11 cellular contexts compared by ENCODE assay signal in genomic region chr19:46349311-46349993, GRCh38. TPM values are rescaled to one million over a fixed set of nuclear protein-coding genes. Genes with fewer than 3 reads are reported as not detected.
DNase-seq lines count a peak whose midpoint lies in the region; ATAC-seq, FAIRE-seq and TF ChIP-seq lines count a peak whose summit lies in the region.
"Had no signal": no experiment of that assay in that cellular context is flagged by ENCODE, and none has a peak within 500 bp of the region (broad histone marks: within the 10 kb centered on the region; RNA-seq: fewer than 3 reads in every experiment).

No MANE protein-coding gene starts in this region.

- WGBS in gastroesophageal sphincter (ENCODE audit: low coverage in 1 of 2), 2 donors = 67 to 73% methylated on average over 9 to 11 of the region's 11 CpGs
- 78% methylated on average over 11 of the region's 11 CpGs for WGBS in suprapubic skin

- H3K36me3 ChIP-seq in gastroesophageal sphincter (peaks cover 0 to 22% of the 10 kb centered on the region in 2 donors), suprapubic skin (peaks cover 15% of the 10 kb centered on the region)

- no peak for DNase-seq in activated T-cell treated with anti-CD3 and anti-CD28 coated beads, Interleukin-2, amount 50 U/mL, for 4 hours
- no peak for DNase-seq in activated T-cell treated with anti-CD3 and anti-CD28 coated beads, Interleukin-2, amount 50 U/mL, for 48 hours
- no peak for DNase-seq in RWPE1 (ENCODE audit: low spot score)
- no peak for DNase-seq in suprapubic skin (ENCODE audit: low spot score in 2 of 2)
- no peak for DNase-seq in nucleus accumbens (lab: John Stamatoyannopoulos, UW)
- DNase-seq in urothelium cell line (ENCODE audit: low spot score) = no peak
- DNase-seq in SHP77 treated with DMSO at 0.1 percent for 48 hours (lab: John Stamatoyannopoulos, UW) = no peak
- DNase-seq: AML-193, NCI-H446 treated with DMSO at 0.1 percent for 48 hours had no signal

- H3K4me1 Mint-ChIP-seq in activated T-cell treated with anti-CD3 and anti-CD28 coated beads, Interleukin-2, amount 50 U/mL, for 4 hours (ENCODE audit: low read depth) = peaks cover 56% of the 10 kb centered on the region

- H3K4me1 ChIP-seq in gastroesophageal sphincter (peaks cover 8 to 64% (median 43%) of the 10 kb centered on the region in 3 donors), suprapubic skin (peaks cover 54% of the 10 kb centered on the region)

- H3K27me3 Mint-ChIP-seq in activated T-cell treated with anti-CD3 and anti-CD28 coated beads, Interleukin-2, amount 50 U/mL, for 4 hours (ENCODE audit: low read depth) = no peaks in the 10 kb centered on the region

- no peaks in the 10 kb centered on the region for H3K9me3 Mint-ChIP-seq in activated T-cell treated with anti-CD3 and anti-CD28 coated beads, Interleukin-2, amount 50 U/mL, for 4 hours

- peaks cover 14% of the 10 kb centered on the region for H3K36me3 Mint-ChIP-seq in activated T-cell treated with anti-CD3 and anti-CD28 coated beads, Interleukin-2, amount 50 U/mL, for 4 hours (ENCODE audit: insufficient read depth)

- TF ChIP-seq EP300 in gastroesophageal sphincter (IDR thresholded peaks at IDR 0.05) = no peak
- TF ChIP-seq EP300 in suprapubic skin (IDR thresholded peaks at IDR 0.05) = no peak

- CTCF ChIA-PET in RWPE1 (lab: Yijun Ruan, JAX) = interaction anchor here (0.6 to 0.8 kb wide), 3 partner anchors 10 to 18 kb away, joined by 4 to 5 read pairs (median 4); no protein-coding TSS in a partner anchor

- POLR2A ChIA-PET in RWPE1 (lab: Yijun Ruan, JAX; ENCODE audit: low non-redundant PET) = no interaction called here

- TF ChIP-seq CTCF in RWPE1 (conservative IDR thresholded peaks at IDR 0.05; ENCODE audit: low read depth) (no peak), gastroesophageal sphincter (IDR thresholded peaks at IDR 0.05) (no peak), suprapubic skin (IDR thresholded peaks at IDR 0.05) (no peak)

- FAIRE-seq in urothelium cell line (lab: Jason Lieb, UNC) = no peak

- no peaks in the 10 kb centered on the region for H3K27me3 ChIP-seq in gastroesophageal sphincter
- H3K27me3 ChIP-seq in suprapubic skin = no peaks in the 10 kb centered on the region

- TF ChIP-seq POLR2A in gastroesophageal sphincter (IDR thresholded peaks at IDR 0.05) (no peak), suprapubic skin (IDR thresholded peaks at IDR 0.05) (no peak)

- ATAC-seq in activated T-cell treated with anti-CD3 and anti-CD28 coated beads, Interleukin-2, amount 50 U/mL, for 4 hours = no peak
- ATAC-seq in gastroesophageal sphincter = no peak

- H3K27ac ChIP-seq in RWPE1 = peak overlapping the region; percentile 93
- H3K27ac ChIP-seq in gastroesophageal sphincter = peak overlapping the region in 3 of 4 donors; percentile 65 to 68 (median 67)
- H3K27ac ChIP-seq in suprapubic skin = peak overlapping the region; percentile 59

- peak overlapping the region; percentile 97 for H3K4me3 Mint-ChIP-seq in activated T-cell treated with anti-CD3 and anti-CD28 coated beads, Interleukin-2, amount 50 U/mL, for 4 hours

- no peaks in the 10 kb centered on the region for H3K9me3 ChIP-seq in gastroesophageal sphincter
- H3K9me3 ChIP-seq in suprapubic skin = no peaks in the 10 kb centered on the region

- H3K4me3 ChIP-seq in gastroesophageal sphincter (no peak overlapping the region), suprapubic skin (no peak overlapping the region)

RNA-seq across cellular contexts. Expression of gene PPP5C, which starts 2.6 kb away (rescaled TPM):
- total RNA-seq in activated T-cell treated with anti-CD3 and anti-CD28 coated beads, Interleukin-2, amount 50 U/mL, for 4 hours = 100 to 1,000 TPM; 149 to 154 (median 154) TPM
- total RNA-seq in gastroesophageal sphincter (10 to 100 TPM; 48.2 to 69.5 (median 50.7) TPM), suprapubic skin (10 to 100 TPM; 38.2 to 66.0 (median 51.3) TPM)

RNA-seq across cellular contexts. Expression of gene HIF3A, which starts 52.6 kb away (rescaled TPM):
- under 1 TPM in 1 of 3 donors, not detected in 2; 0.54 TPM for total RNA-seq in activated T-cell treated with anti-CD3 and anti-CD28 coated beads, Interleukin-2, amount 50 U/mL, for 4 hours
- total RNA-seq in gastroesophageal sphincter = 100 to 1,000 TPM in 3 of 4 donors, 10 to 100 TPM in 1; 49.3 to 383 (median 144) TPM
- 10 to 100 TPM in 2 of 4 donors, 1 to 10 TPM in 2; 6.6 to 30.0 (median 18.5) TPM for total RNA-seq in suprapubic skin
- total RNA-seq: activated CD8-positive, alpha-beta memory T cell treated with anti-CD3 and anti-CD28 coated beads for 36 hours had no signal

Comparison
In these comparisons a context has a peak if more than half of its experiments do, and no peak if none do; other contexts are left out.
1. RNA of gene HIF3A, which starts 52.6 kb away (total RNA-seq): 49.3 to 383 TPM in gastroesophageal sphincter and 6.6 to 30.0 TPM in suprapubic skin; 0.54 TPM in activated T-cell treated with anti-CD3 and anti-CD28 coated beads, Interleukin-2, amount 50 U/mL, for 4 hours; every median in the first group is over 4 times any median in the second.
2. Peak in every context shown above with its lines, with median percentiles within 50 percentile points of each other: H3K27ac ChIP-seq.